15 cellular contexts compared by ENCODE assay signal in the genomic region with DNA sequence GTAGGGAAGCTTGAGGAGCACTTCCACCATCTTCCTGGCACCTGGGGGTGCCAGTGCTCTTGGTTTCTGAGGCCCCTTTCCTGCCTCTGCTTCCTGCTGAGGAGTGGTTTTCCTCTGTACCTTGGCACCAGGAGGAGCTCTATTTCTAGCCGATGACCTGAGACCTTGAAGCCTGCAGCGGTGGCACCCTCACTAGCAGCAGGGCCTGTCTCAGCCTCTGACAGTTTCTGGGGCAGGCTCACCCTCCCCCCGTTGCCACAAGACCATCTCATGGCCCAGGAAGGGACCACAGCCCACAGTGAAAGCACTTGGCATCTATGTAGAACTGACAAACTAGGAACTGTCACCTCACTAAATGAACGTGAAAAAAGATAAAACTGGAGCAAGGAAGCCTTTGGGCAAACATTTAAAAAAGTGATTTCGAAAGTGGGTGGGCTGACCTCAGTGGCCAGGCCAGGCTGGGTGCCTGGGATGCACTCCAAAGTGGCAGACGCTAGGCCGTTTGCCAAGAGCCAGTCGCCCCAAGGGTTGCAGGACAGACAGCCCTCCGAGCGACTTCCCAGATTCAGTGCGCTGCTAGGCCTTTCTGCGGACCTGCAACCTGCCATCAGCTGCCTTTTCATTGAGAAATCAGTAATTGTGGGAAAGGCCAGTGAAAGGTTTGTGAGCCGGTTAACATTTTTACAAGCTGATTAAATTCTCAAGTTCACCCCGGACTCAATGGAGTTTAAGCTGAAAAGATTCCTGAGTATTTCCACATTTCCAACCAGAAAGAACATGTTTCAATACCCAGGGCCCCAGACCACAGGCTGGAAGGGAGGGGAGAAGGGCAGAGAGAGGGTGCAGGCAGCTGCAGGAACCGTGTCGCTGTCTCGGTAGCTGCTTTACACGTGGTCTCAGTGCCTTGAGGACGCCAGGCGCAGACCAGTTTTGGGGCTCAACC.
DNase-seq lines count a peak whose midpoint lies in the region; ATAC-seq and TF ChIP-seq lines count a peak whose summit lies in the region.
"Had no signal": no experiment of that assay in that cellular context is flagged by ENCODE, and none has a peak within 500 bp of the region (broad histone marks: within the 10 kb centered on the region; RNA-seq: fewer than 3 reads in every experiment).

No MANE protein-coding gene starts in this region.

- no peak overlapping the region for H2AK5ac ChIP-seq in IMR-90 (ENCODE audit: low read depth, low read length)

- no peak overlapping the region for H3K23ac ChIP-seq in IMR-90 (ENCODE audit: low read depth, low read length)

- H3K27ac Mint-ChIP-seq in Calu3 (ENCODE audit: unreplicated experiment), result no peak overlapping the region
- no peak overlapping the region for H3K27ac Mint-ChIP-seq in effector memory CD8-positive, alpha-beta T cell
- H3K27ac Mint-ChIP-seq: IgD-negative memory B cell had no signal

- no peaks in the 10 kb centered on the region for H3K9me3 Mint-ChIP-seq in Calu3 (ENCODE audit: low read depth, unreplicated experiment)
- H3K9me3 Mint-ChIP-seq in effector memory CD8-positive, alpha-beta T cell, result no peaks in the 10 kb centered on the region
- H3K9me3 Mint-ChIP-seq: IgD-negative memory B cell had no signal

- TF ChIP-seq CTCF in IMR-90 (conservative IDR thresholded peaks at IDR 0.05; ENCODE audit: low read depth, low read length) (no peak), thyroid gland (IDR thresholded peaks at IDR 0.05) (no peak), Calu3 (IDR thresholded peaks at IDR 0.05; ENCODE audit: unreplicated experiment) (no peak)

- intact Hi-C loops in IMR-90 (cut with micrococcal nuclease), result no loop called here
- intact Hi-C loops in thyroid gland (cut with DNase I), result no loop called here
- intact Hi-C loops in Calu3 (cut with micrococcal nuclease; ENCODE audit: unreplicated experiment), result loop anchor here (5.0 kb wide), 1 partner anchor 149 kb away; no protein-coding TSS in a partner anchor

- H3K79me1 ChIP-seq in IMR-90 (ENCODE audit: low read depth in 1 of 2, low read length in 2 of 2), result no peaks in the 10 kb centered on the region

- 0 out of 2 replicates have a peak overlapping the region, but pooled peaks have one; percentile 36 for H4K5ac ChIP-seq in IMR-90 (ENCODE audit: low read depth, low read length)

- dilution Hi-C loops in IMR-90 (cut with HindIII; ENCODE audit: low sequenced_read_pairs, unreplicated experiment), result no loop called here

- no peak overlapping the region for H3K4ac ChIP-seq in IMR-90 (ENCODE audit: low read depth, low read length)

- no peak overlapping the region; the same call in 1 of the 2 replicates for H3K4me2 ChIP-seq in IMR-90 (ENCODE audit: low read depth, low read length)

- H3K14ac ChIP-seq in IMR-90 (replicated peaks; ENCODE audit: low read depth, low read length), result no peak overlapping the region

- ATAC-seq in IMR-90 (ENCODE audit: low read depth), result peak; percentile 34; the same call in 1 of the 2 replicates
- ATAC-seq in left lobe of liver, result peak; percentile 94
- no peak for ATAC-seq in effector memory CD8-positive, alpha-beta T cell (replicated peaks)
- ATAC-seq: GM12878 had no signal

- peak overlapping the region; percentile 54 for H2AFZ ChIP-seq in IMR-90 (replicated peaks; ENCODE audit: low read length, poor library complexity)

- no peak overlapping the region for H2BK20ac ChIP-seq in IMR-90 (ENCODE audit: low read depth, low read length)

- no peak overlapping the region for H4K91ac ChIP-seq in IMR-90 (ENCODE audit: insufficient read depth, low read depth, low read length)

- no peaks in the 10 kb centered on the region for H3K36me3 ChIP-seq in IMR-90 (ENCODE audit: control insufficient read depth, insufficient read depth, low read length)
- H3K36me3 ChIP-seq in thyroid gland, result no peaks in the 10 kb centered on the region
- H3K36me3 ChIP-seq: ovary had no signal

- H4K8ac ChIP-seq in IMR-90 (ENCODE audit: low read depth in 2 of 2, low read length in 2 of 2), result no peak overlapping the region

- no peak overlapping the region for H2BK5ac ChIP-seq in IMR-90 (ENCODE audit: low read depth, low read length, poor library complexity, severe bottlenecking)

- H2AK9ac ChIP-seq in IMR-90 (replicated peaks; ENCODE audit: low read depth, low read length, poor library complexity), result no peak overlapping the region

- no peaks in the 10 kb centered on the region for H3K36me3 Mint-ChIP-seq in Calu3 (ENCODE audit: insufficient read depth, unreplicated experiment)
- H3K36me3 Mint-ChIP-seq in effector memory CD8-positive, alpha-beta T cell (ENCODE audit: insufficient read depth), result peaks cover 4% of the 10 kb centered on the region

- H3K18ac ChIP-seq in IMR-90 (ENCODE audit: low read depth, low read length), result peak overlapping the region; percentile 23; the same call in 1 of the 2 replicates

- no peak overlapping the region for H3K56ac ChIP-seq in IMR-90 (ENCODE audit: extremely low read depth, insufficient read depth, low read length)

- peaks cover 3% of the 10 kb centered on the region; the same call in 1 of the 2 replicates for H3K9me1 ChIP-seq in IMR-90 (ENCODE audit: insufficient read depth, low read length)

- DNase-seq in IMR-90, result no peak
- peak; percentile 35 for DNase-seq in cerebellum (ENCODE audit: low spot score)
- peak; percentile 94 for DNase-seq in left lobe of liver (ENCODE audit: low spot score)
- peak; percentile 11 to 23 for DNase-seq in thyroid gland
- no peak for DNase-seq in Calu3
- no peak for DNase-seq in effector memory CD8-positive, alpha-beta T cell
- DNase-seq in NCI-H2081 treated with DMSO at 0.1 percent for 48 hours (lab: John Stamatoyannopoulos, UW), result no peak
- no peak for DNase-seq in KBM-7
- DNase-seq: activated CD4-positive, alpha-beta T cell treated with anti-CD3 and anti-CD28 coated beads, Interleukin-2, amount 50 U/mL, for 1 hour; activated naive CD4-positive, alpha-beta T cell; NCI-H1694; ovary; stimulated activated CD4-positive, alpha-beta T cell treated with anti-CD3 and anti-CD28 coated beads, Interleukin-4, amount 100 ng/mL, for 24 hours had no signal

- CTCF ChIA-PET in IMR-90 (lab: Yijun Ruan, JAX) (interaction anchor here (0.7 to 1.7 kb wide), 5 partner anchors 10 to 1296 kb away, joined by 3 to 5 read pairs (median 3); no protein-coding TSS in a partner anchor), Calu3 (lab: Charles Lee) (no interaction called here)

- in situ Hi-C loops in IMR-90 (cut with MboI; ENCODE audit: low sequenced_read_pairs) (no loop called here), KBM-7 (cut with MboI; ENCODE audit: low pct_unique_long_range_greater_than_20kb, low sequenced_read_pairs) (no loop called here)

- H3K4me1 Mint-ChIP-seq in Calu3 (ENCODE audit: low read depth, unreplicated experiment), result peaks cover 8% of the 10 kb centered on the region
- no peaks in the 10 kb centered on the region for H3K4me1 Mint-ChIP-seq in effector memory CD8-positive, alpha-beta T cell (ENCODE audit: low read depth in 2 of 2)
- H3K4me1 Mint-ChIP-seq: IgD-negative memory B cell had no signal

- TF ChIP-seq POLR2A in IMR-90 (IDR thresholded peaks at IDR 0.05; ENCODE audit: low read depth, low read length) (no peak), thyroid gland (IDR thresholded peaks at IDR 0.05) (no peak)

- H3K9ac ChIP-seq in IMR-90 (ENCODE audit: low read depth, low read length), result no peak overlapping the region

- no TSS peak for BruUV-seq in IMR-90 (replicated peaks; lab: Mats Ljungman, UMichigan)
- no TSS peak for BruUV-seq in Calu3 (replicated peaks; lab: Mats Ljungman, UMichigan)

- H2BK15ac ChIP-seq in IMR-90 (ENCODE audit: low read depth, low read length), result no peak overlapping the region

- H3K27ac ChIP-seq in IMR-90 (ENCODE audit: insufficient read depth, low read length) (no peak overlapping the region; the same call in 1 of the 2 replicates), thyroid gland (no peak overlapping the region)
- H3K27ac ChIP-seq: ovary had no signal

- H3K4me3 ChIP-seq in IMR-90 (ENCODE audit: insufficient read depth, low read depth, low read length) (no peak overlapping the region), thyroid gland (replicated peaks in 1 of 3) (no peak overlapping the region)
- H3K4me3 ChIP-seq: GM12878, ovary had no signal

- H4K20me1 ChIP-seq in IMR-90 (ENCODE audit: insufficient read depth, low read length), result no peaks in the 10 kb centered on the region

- POLR2A ChIA-PET in IMR-90 (lab: Charles Lee; ENCODE audit: unreplicated experiment), result no interaction called here

- H2BK120ac ChIP-seq in IMR-90 (ENCODE audit: low read depth, low read length), result no peak overlapping the region

- no peaks in the 10 kb centered on the region for H3K27me3 ChIP-seq in IMR-90 (ENCODE audit: control insufficient read depth, insufficient read depth, low read length)
- no peaks in the 10 kb centered on the region for H3K27me3 ChIP-seq in thyroid gland
- H3K27me3 ChIP-seq: ovary had no signal

- 69% methylated on average over 8 of the region's 20 CpGs; no CpG with 5 or more reads in 1 of the 2 experiments for WGBS in IMR-90 (ENCODE audit: extremely low coverage in 2 of 2, insufficient read length in 1 of 2), 2 experiments
- 69 to 77% methylated on average over 19 to 20 of the region's 20 CpGs for WGBS in thyroid gland, 2 donors

- no peak overlapping the region for H3K4me3 Mint-ChIP-seq in Calu3 (ENCODE audit: low read depth, unreplicated experiment)
- no peak overlapping the region for H3K4me3 Mint-ChIP-seq in effector memory CD8-positive, alpha-beta T cell
- H3K4me3 Mint-ChIP-seq: IgD-negative memory B cell had no signal

- H3K4me1 ChIP-seq in IMR-90 (ENCODE audit: control insufficient read depth, insufficient read depth, low read length) (peaks cover 12% of the 10 kb centered on the region), thyroid gland (no peaks in the 10 kb centered on the region)

- no peaks in the 10 kb centered on the region for H3K27me3 Mint-ChIP-seq in Calu3 (ENCODE audit: unreplicated experiment)
- H3K27me3 Mint-ChIP-seq in effector memory CD8-positive, alpha-beta T cell, result peaks cover 0 to 12% of the 10 kb centered on the region in 2 donors
- H3K27me3 Mint-ChIP-seq: IgD-negative memory B cell had no signal

- H3K9me3 ChIP-seq in IMR-90 (ENCODE audit: control insufficient read depth, insufficient read depth, low read length) (no peaks in the 10 kb centered on the region), thyroid gland (no peaks in the 10 kb centered on the region)
- H3K9me3 ChIP-seq: ovary had no signal

- TF ChIP-seq RAD21 in IMR-90 (IDR thresholded peaks at IDR 0.05; ENCODE audit: low read length), result no peak

TF ChIP-seq in IMR-90, 13 proteins besides CTCF, POLR2A, EP300 and RAD21 (continues in another document):
- TF ChIP-seq MAFK (IDR thresholded peaks at IDR 0.05; ENCODE audit: low read depth, low read length), result no peak
- no peak for TF ChIP-seq RFX5 (IDR thresholded peaks at IDR 0.05; ENCODE audit: low read depth, low read length)
- TF ChIP-seq, protein P1, sequence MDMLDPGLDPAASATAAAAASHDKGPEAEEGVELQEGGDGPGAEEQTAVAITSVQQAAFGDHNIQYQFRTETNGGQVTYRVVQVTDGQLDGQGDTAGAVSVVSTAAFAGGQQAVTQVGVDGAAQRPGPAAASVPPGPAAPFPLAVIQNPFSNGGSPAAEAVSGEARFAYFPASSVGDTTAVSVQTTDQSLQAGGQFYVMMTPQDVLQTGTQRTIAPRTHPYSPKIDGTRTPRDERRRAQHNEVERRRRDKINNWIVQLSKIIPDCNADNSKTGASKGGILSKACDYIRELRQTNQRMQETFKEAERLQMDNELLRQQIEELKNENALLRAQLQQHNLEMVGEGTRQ (IDR thresholded peaks at IDR 0.05; ENCODE audit: low read depth, low read length), result no peak
- no peak for TF ChIP-seq NFE2L2 (IDR thresholded peaks at IDR 0.05; ENCODE audit: low read depth, low read length)

Comparison
In these comparisons a context has a peak if more than half of its experiments do, and no peak if none do; other contexts are left out.
1. DNase-seq: peak in cerebellum (single experiment), left lobe of liver (single experiment) and thyroid gland (2 of 2); none in IMR-90 (single experiment), Calu3 (single experiment), effector memory CD8-positive, alpha-beta T cell (0 of 3), NCI-H2081 treated with DMSO at 0.1 percent for 48 hours (single experiment) and KBM-7 (single experiment).